19 cellular contexts compared by ENCODE assay signal in the genomic region with DNA sequence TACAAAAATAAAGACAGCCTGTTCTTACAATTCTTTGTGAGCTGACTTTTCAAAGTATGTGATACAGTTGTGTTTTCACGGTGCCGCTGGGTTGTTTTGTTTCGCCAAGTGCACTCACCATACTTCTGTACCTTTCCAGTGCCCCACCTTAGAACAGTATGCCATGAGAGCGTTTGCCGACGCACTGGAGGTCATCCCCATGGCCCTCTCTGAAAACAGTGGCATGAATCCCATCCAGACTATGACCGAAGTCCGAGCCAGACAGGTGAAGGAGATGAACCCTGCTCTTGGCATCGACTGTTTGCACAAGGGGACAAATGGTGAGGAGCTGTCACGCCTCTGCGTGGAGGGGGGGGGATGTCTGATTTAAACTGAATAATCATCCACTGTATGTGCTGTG. TPM values are rescaled to one million over a fixed set of nuclear protein-coding genes. Genes with fewer than 3 reads are reported as not detected.
DNase-seq lines count a peak whose midpoint lies in the region; ATAC-seq, FAIRE-seq and TF ChIP-seq lines count a peak whose summit lies in the region.
"Had no signal": no experiment of that assay in that cellular context is flagged by ENCODE, and none has a peak within 500 bp of the region (broad histone marks: within the 10 kb centered on the region; RNA-seq: fewer than 3 reads in every experiment).

No MANE protein-coding gene starts in this region.

- H3K14ac ChIP-seq in H1 (ENCODE audit: insufficient read length) (no peak overlapping the region), neuronal stem cell (ENCODE audit: low read length) (no peak overlapping the region)

- FAIRE-seq in H1 (lab: Jason Lieb, UNC), result no peak
- FAIRE-seq: GM12878, GM18507 had no signal

- H4K91ac ChIP-seq in H1 (replicated peaks; ENCODE audit: insufficient read length, low read length) (no peak overlapping the region), neuronal stem cell (ENCODE audit: low read depth, low read length, poor library complexity) (peak overlapping the region; percentile 25)

- H4K20me1 ChIP-seq in H1 (replicated peaks in 1 of 2; ENCODE audit: control insufficient read depth in 1 of 2, insufficient read depth in 2 of 2, low read length in 2 of 2), result peaks cover 3 to 22% of the 10 kb centered on the region in 2 experiments

- no peaks in the 10 kb centered on the region for H3K23me2 ChIP-seq in H1 (ENCODE audit: low read depth, low read length)

- H3K4me2 ChIP-seq in H1 (ENCODE audit: insufficient read depth in 1 of 2, low read depth in 2 of 2, low read length in 2 of 2) (no peak overlapping the region), neuronal stem cell (ENCODE audit: insufficient read depth, low read length, poor library complexity, severe bottlenecking) (no peak overlapping the region)
- H3K4me2 ChIP-seq: BLaER1 treated with 17β-estradiol and CSF1 and Interleukin-3, amounts not matched to agents 10 nM and 100 nM had no signal

- no peak overlapping the region for H2AK5ac ChIP-seq in H1 (ENCODE audit: low read depth, low read length)
- no peak overlapping the region for H2AK5ac ChIP-seq in neuronal stem cell (ENCODE audit: low read depth, low read length)

- no peak for TF ChIP-seq EP300 in H1 (IDR thresholded peaks at IDR 0.05; ENCODE audit: borderline replicate concordance in 1 of 2, low read depth in 2 of 2, low read length in 2 of 2)

- no peak overlapping the region for H4K8ac ChIP-seq in H1 (ENCODE audit: extremely low read depth, insufficient read depth, low read length)
- no peak overlapping the region for H4K8ac ChIP-seq in neuronal stem cell (ENCODE audit: low read depth, low read length)

- H2BK5ac ChIP-seq in H1 (ENCODE audit: low read depth, low read length), result no peak overlapping the region
- H2BK5ac ChIP-seq in neuronal stem cell (ENCODE audit: low read length), result no peak overlapping the region

- H3K27me3 ChIP-seq in H1 (replicated peaks in 1 of 4; ENCODE audit: control insufficient read depth in 3 of 4, extremely low read depth in 1 of 4, insufficient read depth in 3 of 4, low read length in 3 of 4) (no peaks in the 10 kb centered on the region), neuronal stem cell (ENCODE audit: control insufficient read depth in 3 of 3, insufficient read depth in 3 of 3, low read depth in 1 of 3, low read length in 3 of 3) (no peaks in the 10 kb centered on the region)
- H3K27me3 ChIP-seq: BLaER1 treated with 17β-estradiol and CSF1 and Interleukin-3, amounts not matched to agents 10 nM and 100 nM had no signal

- H3K27ac ChIP-seq in H1 (ENCODE audit: low read depth, low read length), result no peak overlapping the region
- H3K27ac ChIP-seq in neuronal stem cell (replicated peaks; ENCODE audit: low read length), result no peak overlapping the region
- H3K27ac ChIP-seq: BLaER1 treated with 17β-estradiol and CSF1 and Interleukin-3, amounts not matched to agents 10 nM and 100 nM; GM23248 had no signal

- no peaks in the 10 kb centered on the region for H3K9me3 ChIP-seq in H1 (ENCODE audit: insufficient read depth in 2 of 2, low read depth in 1 of 2, low read length in 1 of 2)
- no peaks in the 10 kb centered on the region for H3K9me3 ChIP-seq in neuronal stem cell (replicated peaks in 1 of 2; ENCODE audit: control insufficient read depth in 2 of 2, insufficient read depth in 1 of 2, low read depth in 1 of 2, low read length in 2 of 2)
- H3K9me3 ChIP-seq: BLaER1 treated with 17β-estradiol and CSF1 and Interleukin-3, amounts not matched to agents 10 nM and 100 nM had no signal

- H2BK120ac ChIP-seq in H1 (replicated peaks; ENCODE audit: low read depth, low read length) (no peak overlapping the region), neuronal stem cell (ENCODE audit: low read depth, low read length) (no peak overlapping the region)

- H3K79me2 ChIP-seq in H1 (ENCODE audit: control insufficient read depth in 1 of 2, insufficient read depth in 2 of 2, low read length in 2 of 2), result peaks cover 0 to 3% of the 10 kb centered on the region in 2 experiments; a peak in 1 of 4 replicates

- no peak overlapping the region for H2BK20ac ChIP-seq in H1 (ENCODE audit: low read length)

- DNase-seq in activated CD8-positive, alpha-beta memory T cell treated with anti-CD3 and anti-CD28 coated beads for 24 hours, result peak; percentile 35
- DNase-seq in activated CD8-positive, alpha-beta memory T cell treated with anti-CD3 and anti-CD28 coated beads, Interleukin-2, amount 50 U/mL, for 4 hours, result no peak
- DNase-seq in H1 (ENCODE audit: low read depth in 1 of 2, low spot score in 2 of 2) (no peak), neuronal stem cell (ENCODE audit: low spot score) (no peak), NCI-H2196 treated with DMSO at 0.1 percent for 48 hours (lab: John Stamatoyannopoulos, UW; ENCODE audit: unreplicated experiment) (no peak)
- DNase-seq in activated effector memory CD4-positive, alpha-beta T cell treated with anti-CD3 and anti-CD28 coated beads, Interleukin-2, amount 50 U/mL, for 16 hours, result no peak
- DNase-seq: 8988T; AML-193; Calu3; CD4-positive, CD25-positive, alpha-beta regulatory T cell; DMS 273 treated with DMSO at 0.1 percent for 48 hours; DMS79; GM23248; H7; IMR-90 had no signal

- no peak for TF ChIP-seq POLR2A in H1 (IDR thresholded peaks at IDR 0.05; ENCODE audit: control extremely low read depth in 1 of 2, low read depth in 2 of 2, low read length in 2 of 2)

- H2BK12ac ChIP-seq in H1 (ENCODE audit: low read depth, low read length) (no peak overlapping the region), neuronal stem cell (ENCODE audit: low read length) (no peak overlapping the region)

- no peak for TF ChIP-seq RAD21 in H1 (IDR thresholded peaks at IDR 0.05 in 1 of 2, conservative IDR thresholded peaks at IDR 0.05 in 1 of 2; ENCODE audit: low read depth in 2 of 2, low read length in 2 of 2)

- TF ChIP-seq CTCF in H1 (IDR thresholded peaks at IDR 0.05; ENCODE audit: control extremely low read depth in 1 of 3, insufficient read depth in 1 of 3, low read depth in 1 of 3, low read length in 3 of 3), result no peak

- H3K9ac ChIP-seq in H1 (replicated peaks in 1 of 4; ENCODE audit: extremely low read depth in 1 of 4, low read depth in 3 of 4, low read length in 3 of 4) (no peak overlapping the region), neuronal stem cell (ENCODE audit: low read depth, low read length, poor library complexity) (no peak overlapping the region)
- H3K9ac ChIP-seq: BLaER1 treated with 17β-estradiol and CSF1 and Interleukin-3, amounts not matched to agents 10 nM and 100 nM; GM23248 had no signal

- H2BK15ac ChIP-seq in H1 (ENCODE audit: low read length), result no peak overlapping the region
- no peak overlapping the region for H2BK15ac ChIP-seq in neuronal stem cell (ENCODE audit: low read length)

- H3K56ac ChIP-seq in H1 (replicated peaks; ENCODE audit: insufficient read length, low read depth, low read length), result no peak overlapping the region

- H3K79me1 ChIP-seq in H1 (ENCODE audit: low read depth, low read length) (peaks cover 5% of the 10 kb centered on the region; the same call in 1 of the 2 replicates), neuronal stem cell (ENCODE audit: low read depth, low read length) (no peaks in the 10 kb centered on the region)

- 94% methylated on average over 11 of the region's 11 CpGs; no CpG with 5 or more reads in 1 of the 2 experiments for WGBS in H1 (ENCODE audit: extremely low coverage in 1 of 2, insufficient coverage in 1 of 2, insufficient read length in 1 of 2, insufficient replicate concordance in 2 of 2, low coverage in 1 of 2, low lambda C conversion rate in 2 of 2, missing lambda C conversion rate in 1 of 2), 2 experiments
- WGBS in neuronal stem cell (ENCODE audit: extremely low coverage in 2 of 2, insufficient read length in 2 of 2, insufficient replicate concordance in 1 of 2), 2 donors, result no CpG with 5 or more reads among the region's 11 CpGs

- ATAC-seq in GM21526 (IDR thresholded peaks at IDR 0.05; ENCODE audit: low FRiP score, unreplicated experiment), result no peak
- ATAC-seq: GM12878 had no signal

- H3K4me3 ChIP-seq in H1 (ENCODE audit: extremely low read depth in 1 of 4, insufficient read depth in 2 of 4, low read depth in 3 of 4, low read length in 4 of 4), result no peak overlapping the region
- H3K4me3 ChIP-seq in neuronal stem cell (ENCODE audit: low read length in 2 of 2), result no peak overlapping the region
- H3K4me3 ChIP-seq: BLaER1 treated with 17β-estradiol and CSF1 and Interleukin-3, amounts not matched to agents 10 nM and 100 nM; GM12878; GM23248 had no signal

- POLR2A ChIA-PET in H1 (lab: Charles Lee; ENCODE audit: partially characterized antibody), result interaction anchor here (1.0 to 9.4 kb wide), 5 partner anchors 9 to 50 kb away, joined by 3 to 128 read pairs (median 5); partner anchors contain the start of genes ATPSCKMT and CCT5

- H3K23ac ChIP-seq in H1 (ENCODE audit: insufficient read length), result no peak overlapping the region
- H3K23ac ChIP-seq in neuronal stem cell (ENCODE audit: low read depth, low read length, poor library complexity), result no peak overlapping the region

- H3K18ac ChIP-seq in H1 (ENCODE audit: extremely low read depth, low read length), result no peak overlapping the region
- no peak overlapping the region for H3K18ac ChIP-seq in neuronal stem cell (ENCODE audit: low read length)

- H2AFZ ChIP-seq in H1 (ENCODE audit: low read length) (no peak overlapping the region), neuronal stem cell (ENCODE audit: low read length) (no peak overlapping the region)
- H2AFZ ChIP-seq: GM23248 had no signal

- no peak overlapping the region for H4K5ac ChIP-seq in H1 (ENCODE audit: insufficient read length, low read depth, low read length)

- CTCF ChIA-PET in H1 (lab: Charles Lee; ENCODE audit: partially characterized antibody), result interaction anchor here (0.6 to 1.4 kb wide), 3 partner anchors 11 to 114 kb away, joined by 3 read pairs; no protein-coding TSS in a partner anchor

- H3K36me3 ChIP-seq in H1 (ENCODE audit: control insufficient read depth in 2 of 4, insufficient read depth in 4 of 4, low read length in 3 of 4), result peaks cover 47 to 79% (median 73%) of the 10 kb centered on the region in 4 experiments
- peaks cover 49 to 88% of the 10 kb centered on the region in 2 donors for H3K36me3 ChIP-seq in neuronal stem cell (replicated peaks in 1 of 2; ENCODE audit: control insufficient read depth in 2 of 2, insufficient read depth in 2 of 2, low read length in 2 of 2)

- H3K4me1 ChIP-seq in H1 (replicated peaks in 1 of 4; ENCODE audit: control insufficient read depth in 3 of 4, insufficient read depth in 4 of 4, low read length in 3 of 4) (no peaks in the 10 kb centered on the region), neuronal stem cell (ENCODE audit: control insufficient read depth in 2 of 2, insufficient read depth in 1 of 2, low read depth in 1 of 2, low read length in 2 of 2) (no peaks in the 10 kb centered on the region)

- no peak overlapping the region for H3K4ac ChIP-seq in H1 (replicated peaks; ENCODE audit: insufficient read length, low read depth, low read length)
- no peak overlapping the region for H3K4ac ChIP-seq in neuronal stem cell (ENCODE audit: low read length)

RNA-seq across cellular contexts. Expression of gene CCT5, which starts 12.9 kb away (rescaled TPM):
- 509 and 549 TPM in 2 replicates for total RNA-seq in H1 (2021; fragmentation: NEBNext Ultra II Directional; extraction: Animal tissue kit (Norgen Biotek cat#: 25700))
- polyA plus RNA-seq in H1 (2011; rRNA removed), result 289 and 425 TPM in 2 replicates
- polyA plus RNA-seq in H1 (2011; cell fraction: cytosol; rRNA removed), result 641 TPM
- polyA plus RNA-seq in H1 (2011; cell fraction: nucleus; rRNA removed), result 306 TPM
- polyA plus RNA-seq in H1 (2012, experiment 1 of 2), result 656 to 704 TPM (median 681 TPM) in 4 replicates
- 59.9 TPM for polyA plus RNA-seq in H1 (2012, experiment 2 of 2)
- 272 TPM for polyA plus RNA-seq in H1 (2013, experiment 1 of 2)
- 276 TPM for polyA plus RNA-seq in H1 (2013, experiment 2 of 2)
- polyA minus RNA-seq in H1 (2011; rRNA and poly(A)+ RNA removed), result 818 and 1,012 TPM in 2 replicates
- 353 TPM for polyA minus RNA-seq in H1 (2011; cell fraction: cytosol; rRNA and poly(A)+ RNA removed)
- 297 TPM for polyA minus RNA-seq in H1 (2011; cell fraction: nucleus; rRNA and poly(A)+ RNA removed)
- polyA plus RNA-seq in neuronal stem cell (2013, experiment 1 of 2), result 217 TPM
- polyA plus RNA-seq in neuronal stem cell (2013, experiment 2 of 2), result 218 TPM

RNA-seq across cellular contexts. Expression of gene ATPSCKMT, which starts 13.3 kb away (rescaled TPM):
- total RNA-seq in H1 (2021; fragmentation: NEBNext Ultra II Directional; extraction: Animal tissue kit (Norgen Biotek cat#: 25700)), result 14.2 and 15.2 TPM in 2 replicates
- polyA plus RNA-seq in H1 (2011; rRNA removed), result 6.2 and 7.5 TPM in 2 replicates
- polyA plus RNA-seq in H1 (2011; cell fraction: cytosol; rRNA removed), result 14.2 TPM
- 6.4 TPM for polyA plus RNA-seq in H1 (2011; cell fraction: nucleus; rRNA removed)
- polyA plus RNA-seq in H1 (2012, experiment 1 of 2), result 8.5 to 11.9 TPM (median 10.1 TPM) in 4 replicates
- polyA plus RNA-seq in H1 (2012, experiment 2 of 2), result 0.98 TPM
- 9.4 TPM for polyA plus RNA-seq in H1 (2013, experiment 1 of 2)
- polyA plus RNA-seq in H1 (2013, experiment 2 of 2), result 10.0 TPM
- polyA minus RNA-seq in H1 (2011; rRNA and poly(A)+ RNA removed), result 14.2 and 21.9 TPM in 2 replicates
- polyA minus RNA-seq in H1 (2011; cell fraction: cytosol; rRNA and poly(A)+ RNA removed), result 7.3 TPM
- polyA minus RNA-seq in H1 (2011; cell fraction: nucleus; rRNA and poly(A)+ RNA removed), result 22.4 TPM
- 9.8 TPM for polyA plus RNA-seq in neuronal stem cell (2013, experiment 1 of 2)
- 9.3 TPM for polyA plus RNA-seq in neuronal stem cell (2013, experiment 2 of 2)

RNA-seq across cellular contexts. Expression of gene CMBL, which starts 44.7 kb away (rescaled TPM):
- total RNA-seq in H1 (2021; fragmentation: NEBNext Ultra II Directional; extraction: Animal tissue kit (Norgen Biotek cat#: 25700)), result 27.9 and 30.9 TPM in 2 replicates
- 32.1 and 53.7 TPM in 2 replicates for polyA plus RNA-seq in H1 (2011; rRNA removed)
- 35.9 TPM for polyA plus RNA-seq in H1 (2011; cell fraction: cytosol; rRNA removed)
- 51.1 TPM for polyA plus RNA-seq in H1 (2011; cell fraction: nucleus; rRNA removed)
- 25.2 to 30.4 TPM (median 28.0 TPM) in 4 replicates for polyA plus RNA-seq in H1 (2012, experiment 1 of 2)
- 17.6 TPM for polyA plus RNA-seq in H1 (2012, experiment 2 of 2)
- 26.0 TPM for polyA plus RNA-seq in H1 (2013, experiment 1 of 2)
- 24.3 TPM for polyA plus RNA-seq in H1 (2013, experiment 2 of 2)
- 29.8 and 34.2 TPM in 2 replicates for polyA minus RNA-seq in H1 (2011; rRNA and poly(A)+ RNA removed)
- polyA minus RNA-seq in H1 (2011; cell fraction: cytosol; rRNA and poly(A)+ RNA removed), result 27.2 TPM
- 39.4 TPM for polyA minus RNA-seq in H1 (2011; cell fraction: nucleus; rRNA and poly(A)+ RNA removed)
- polyA plus RNA-seq in neuronal stem cell (2013, experiment 1 of 2), result 36.5 TPM
- 35.9 TPM for polyA plus RNA-seq in neuronal stem cell (2013, experiment 2 of 2)
